8 cellular contexts compared by ENCODE assay signal in genomic region chr17:48593840-48594411, GRCh38. TPM values are rescaled to one million over a fixed set of nuclear protein-coding genes. Genes with fewer than 3 reads are reported as not detected.
A peak's percentile ranks its signal among the peaks of the same experiment; 100 is the strongest.
DNase-seq lines count a peak whose midpoint lies in the region; ATAC-seq, FAIRE-seq and TF ChIP-seq lines count a peak whose summit lies in the region.

No MANE protein-coding gene starts in this region.

- no peak overlapping the region for H2AFZ ChIP-seq in ACC112 (ENCODE audit: low read length, unreplicated experiment)

- no peaks in the 10 kb centered on the region for H3K9me3 Mint-ChIP-seq in WTC11

- no peaks in the 10 kb centered on the region for H3K4me1 ChIP-seq in ACC112 (ENCODE audit: control insufficient read depth, insufficient read depth, low read length, unreplicated experiment)

- no peaks in the 10 kb centered on the region for H3K79me2 ChIP-seq in ACC112 (ENCODE audit: control insufficient read depth, insufficient read depth, low read length, unreplicated experiment)

- peaks cover 100% of the 10 kb centered on the region; the same call in 1 of the 2 replicates for H3K27me3 Mint-ChIP-seq in WTC11 (ENCODE audit: low read depth)

- CTCF ChIA-PET in WTC11 (lab: Charles Lee): interaction anchor here (0.7 to 2.5 kb wide), 25 partner anchors 11 to 378 kb away, joined by 3 to 15 read pairs (median 5); no protein-coding TSS in a partner anchor

- peaks cover 99% of the 10 kb centered on the region for H3K27me3 ChIP-seq in ACC112 (ENCODE audit: insufficient read depth, low read length)
- H3K27me3 ChIP-seq in bronchial epithelial cell (ENCODE audit: control insufficient read depth, insufficient read depth, low read length): peaks cover 86% of the 10 kb centered on the region

- no peak overlapping the region for H3K27ac Mint-ChIP-seq in WTC11

- intact Hi-C loops in lower leg skin (cut with DNase I; ENCODE audit: low total_unique reads): loop anchor here (5.0 kb wide), 2 partner anchors 102 to 257 kb away; no protein-coding TSS in a partner anchor

- H3K4me1 Mint-ChIP-seq in WTC11: peaks cover 55% of the 10 kb centered on the region

- H3K36me3 Mint-ChIP-seq in WTC11: peaks cover 2% of the 10 kb centered on the region; the same call in 1 of the 2 replicates

- ATAC-seq in WTC11: peak; percentile 20
- ATAC-seq in HG03565 (IDR thresholded peaks at IDR 0.05; ENCODE audit: unreplicated experiment): no peak

- WGBS in lower leg skin, 2 donors: 5% methylated on average over 30 of the region's 30 CpGs

- no peak for FAIRE-seq in bronchial epithelial cell (lab: Jason Lieb, UNC)

- POLR2A ChIA-PET in WTC11 (lab: Charles Lee): no interaction called here

- no peak overlapping the region for H3K27ac ChIP-seq in ACC112 (ENCODE audit: low read depth, low read length)

- no peak for TF ChIP-seq POLR2A in lower leg skin (IDR thresholded peaks at IDR 0.05)

- H3K4me3 ChIP-seq in ACC112 (ENCODE audit: low read depth, low read length): peak overlapping the region; percentile 39; the same call in 1 of the 2 replicates
- no peak overlapping the region for H3K4me3 ChIP-seq in bronchial epithelial cell (ENCODE audit: low read depth, low read length)
- no peak overlapping the region for H3K4me3 ChIP-seq in lower leg skin (ENCODE audit: low read depth, poor library complexity, severe bottlenecking)

- DNase-seq in GM19238 (ENCODE audit: insufficient read length, low spot score): peak; percentile 84
- peak; percentile 28 for DNase-seq in NCI-H2171 (lab: John Stamatoyannopoulos, UW)
- DNase-seq in WTC11 (ENCODE audit: low spot score): peak; percentile 90
- peak; percentile 32 for DNase-seq in bronchial epithelial cell (ENCODE audit: low read depth)
- peak; percentile 71 to 96 for DNase-seq in lower leg skin (ENCODE audit: low spot score in 2 of 2)
- DNase-seq in stimulated activated CD8-positive, alpha-beta memory T cell treated with anti-CD3 and anti-CD28 coated beads, Interleukin-12 subunit alpha, Interleukin-12 subunit beta, amount 100 ng/mL, for 1 hour (ENCODE audit: low read depth): peak; percentile 68

- TF ChIP-seq CTCF in WTC11 (IDR thresholded peaks at IDR 0.05) (peak; percentile 90), bronchial epithelial cell (IDR thresholded peaks at IDR 0.05; ENCODE audit: insufficient read depth, low read length, severe bottlenecking) (peak; percentile 96), lower leg skin (IDR thresholded peaks at IDR 0.05) (peak in 1 of 3 donors; percentile 92)

- H3K36me3 ChIP-seq in ACC112 (ENCODE audit: insufficient read depth, low read length): no peaks in the 10 kb centered on the region
- no peaks in the 10 kb centered on the region for H3K36me3 ChIP-seq in bronchial epithelial cell (ENCODE audit: control insufficient read depth, insufficient read depth, low read length)

- peak overlapping the region; percentile 50 for H3K4me3 Mint-ChIP-seq in WTC11

TF ChIP-seq in WTC11, 78 proteins besides CTCF, POLR2A, EP300 and RAD21:
- TF ChIP-seq ZNF121 (CRISPR knock-in tag; IDR thresholded peaks at IDR 0.05): no peak
- TF ChIP-seq, protein P1, sequence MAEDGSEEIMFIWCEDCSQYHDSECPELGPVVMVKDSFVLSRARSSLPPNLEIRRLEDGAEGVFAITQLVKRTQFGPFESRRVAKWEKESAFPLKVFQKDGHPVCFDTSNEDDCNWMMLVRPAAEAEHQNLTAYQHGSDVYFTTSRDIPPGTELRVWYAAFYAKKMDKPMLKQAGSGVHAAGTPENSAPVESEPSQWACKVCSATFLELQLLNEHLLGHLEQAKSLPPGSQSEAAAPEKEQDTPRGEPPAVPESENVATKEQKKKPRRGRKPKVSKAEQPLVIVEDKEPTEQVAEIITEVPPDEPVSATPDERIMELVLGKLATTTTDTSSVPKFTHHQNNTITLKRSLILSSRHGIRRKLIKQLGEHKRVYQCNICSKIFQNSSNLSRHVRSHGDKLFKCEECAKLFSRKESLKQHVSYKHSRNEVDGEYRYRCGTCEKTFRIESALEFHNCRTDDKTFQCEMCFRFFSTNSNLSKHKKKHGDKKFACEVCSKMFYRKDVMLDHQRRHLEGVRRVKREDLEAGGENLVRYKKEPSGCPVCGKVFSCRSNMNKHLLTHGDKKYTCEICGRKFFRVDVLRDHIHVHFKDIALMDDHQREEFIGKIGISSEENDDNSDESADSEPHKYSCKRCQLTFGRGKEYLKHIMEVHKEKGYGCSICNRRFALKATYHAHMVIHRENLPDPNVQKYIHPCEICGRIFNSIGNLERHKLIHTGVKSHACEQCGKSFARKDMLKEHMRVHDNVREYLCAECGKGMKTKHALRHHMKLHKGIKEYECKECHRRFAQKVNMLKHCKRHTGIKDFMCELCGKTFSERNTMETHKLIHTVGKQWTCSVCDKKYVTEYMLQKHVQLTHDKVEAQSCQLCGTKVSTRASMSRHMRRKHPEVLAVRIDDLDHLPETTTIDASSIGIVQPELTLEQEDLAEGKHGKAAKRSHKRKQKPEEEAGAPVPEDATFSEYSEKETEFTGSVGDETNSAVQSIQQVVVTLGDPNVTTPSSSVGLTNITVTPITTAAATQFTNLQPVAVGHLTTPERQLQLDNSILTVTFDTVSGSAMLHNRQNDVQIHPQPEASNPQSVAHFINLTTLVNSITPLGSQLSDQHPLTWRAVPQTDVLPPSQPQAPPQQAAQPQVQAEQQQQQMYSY (CRISPR knock-in tag; IDR thresholded peaks at IDR 0.05): peak; percentile 41; the same call in 1 of the 2 replicates
- TF ChIP-seq RORB (CRISPR knock-in tag; IDR thresholded peaks at IDR 0.05): no peak
- 0 out of 2 replicates have a peak, but pooled peaks have one; percentile 39 for TF ChIP-seq HMGXB4 (CRISPR knock-in tag; IDR thresholded peaks at IDR 0.05)
- TF ChIP-seq ZNF423 (CRISPR knock-in tag; IDR thresholded peaks at IDR 0.05): peak; percentile 72

RNA-seq across cellular contexts. Expression of gene HOXB5, which starts 0.3 kb away (rescaled TPM):
- total RNA-seq in WTC11 (2021) (not detected in 3 replicates), bronchial epithelial cell (not detected in 2 replicates), lower leg skin (under 1 TPM in 2 of 4 donors, not detected in 2; 0.15 to 0.55 TPM)

RNA-seq across cellular contexts. Expression of gene HOXB3, which starts 3.9 kb away (rescaled TPM):
- total RNA-seq in WTC11 (2021) (0.09 to 0.30 TPM (median 0.11 TPM) in 3 replicates), bronchial epithelial cell (not detected in 2 replicates), lower leg skin (10 to 100 TPM in 1 of 4 donors, 1 to 10 TPM in 2, under 1 TPM in 1; 0.97 to 14.1 (median 3.9) TPM)

RNA-seq across cellular contexts. Expression of gene HOXB6, which starts 10.9 kb away (rescaled TPM):
- total RNA-seq in WTC11 (2021): 0.11 TPM in 1 of 3 replicates, not detected in the others
- not detected in 2 replicates for total RNA-seq in bronchial epithelial cell
- total RNA-seq in lower leg skin: 1 to 10 TPM in 1 of 4 donors, under 1 TPM in 3; 0.27 to 4.6 (median 0.45) TPM

RNA-seq across cellular contexts. Expression of gene HOXB4, which starts 15.8 kb away (rescaled TPM):
- 0.04 TPM in 1 of 3 replicates, not detected in the others for total RNA-seq in WTC11 (2021)
- not detected in 2 replicates for total RNA-seq in bronchial epithelial cell
- total RNA-seq in lower leg skin: 1 to 10 TPM in 2 of 4 donors, under 1 TPM in 2; 0.42 to 2.9 (median 1.4) TPM

RNA-seq across cellular contexts. Expression of gene HOXB7, which starts 16.9 kb away (rescaled TPM):
- 0.14 TPM in 1 of 3 replicates, not detected in the others for total RNA-seq in WTC11 (2021)
- total RNA-seq in bronchial epithelial cell: not detected in 2 replicates
- 10 to 100 TPM in 1 of 4 donors, 1 to 10 TPM in 3; 1.3 to 11.5 (median 5.3) TPM for total RNA-seq in lower leg skin

Comparison
In these comparisons a context has a peak if more than half of its experiments do, and no peak if none do; other contexts are left out.
1. DNase-seq: peak in every context shown above with its lines; median percentile 90 in WTC11; 84 in GM19238; 84 in lower leg skin; 68 in stimulated activated CD8-positive, alpha-beta memory T cell treated with anti-CD3 and anti-CD28 coated beads, Interleukin-12 subunit alpha, Interleukin-12 subunit beta, amount 100 ng/mL, for 1 hour; 32 in bronchial epithelial cell; 28 in NCI-H2171.